In genomic region chr5:36070687-36071571, GRCh38 we compare ENCODE assay signal across 9 cellular contexts. TPM values are rescaled to one million over a fixed set of nuclear protein-coding genes. Genes with fewer than 3 reads are reported as not detected.
A peak's percentile ranks its signal among the peaks of the same experiment; 100 is the strongest.
DNase-seq lines count a peak whose midpoint lies in the region; ATAC-seq and TF ChIP-seq lines count a peak whose summit lies in the region.
"Had no signal": no experiment of that assay in that cellular context is flagged by ENCODE, and none has a peak within 500 bp of the region (broad histone marks: within the 10 kb centered on the region; RNA-seq: fewer than 3 reads in every experiment).

No MANE protein-coding gene starts in this region.

- peak; percentile 16 for DNase-seq in GM12865 (ENCODE audit: low read depth)
- peak; percentile 9 for DNase-seq in RPMI8226
- no peak for DNase-seq in memory B cell (ENCODE audit: low spot score in 2 of 2)
- no peak for DNase-seq in stimulated activated CD4-positive, alpha-beta T cell treated with anti-CD3 and anti-CD28 coated beads, Interleukin-12 subunit alpha, Interleukin-12 subunit beta, amount 100 ng/mL, for 4 hours
- DNase-seq in G401 (ENCODE audit: low spot score), result no peak
- no peak for DNase-seq in GM03348 (ENCODE audit: low spot score)
- no peak for DNase-seq in nucleus accumbens (lab: John Stamatoyannopoulos, UW)

- peak overlapping the region; percentile 9; the same call in 1 of the 2 replicates for H3K4me3 ChIP-seq in GM12865 (ENCODE audit: low read depth, low read length)

- H3K4me3 Mint-ChIP-seq in memory B cell, result peak overlapping the region; percentile 59

- peak; percentile 84 for ATAC-seq in HG02571 (IDR thresholded peaks at IDR 0.05; ENCODE audit: unreplicated experiment)
- no peak for ATAC-seq in memory B cell (ENCODE audit: low read depth)

- TF ChIP-seq CTCF in GM12865 (IDR thresholded peaks at IDR 0.05; ENCODE audit: insufficient read depth, low read depth, low read length, missing control alignments), result no peak

- in situ Hi-C loops in G401 (cut with HindIII; ENCODE audit: low sequenced_read_pairs), result no loop called here

- no peak overlapping the region for H3K27ac Mint-ChIP-seq in memory B cell

- H3K36me3 Mint-ChIP-seq in memory B cell, result no peaks in the 10 kb centered on the region

- peaks cover 17% of the 10 kb centered on the region for H3K27me3 Mint-ChIP-seq in memory B cell

- H3K4me1 Mint-ChIP-seq in memory B cell, result peaks cover 9% of the 10 kb centered on the region

- H3K9me3 Mint-ChIP-seq in memory B cell, result no peaks in the 10 kb centered on the region

RNA-seq across cellular contexts. Expression of gene UGT3A2, which starts 4.2 kb away (rescaled TPM):
- not detected in 2 replicates for total RNA-seq in G401 (2014; rRNA removed; shearing (Covaris generic))
- total RNA-seq: renal cortical epithelial cell had no signal

Comparison
In these comparisons a context has a peak if more than half of its experiments do, and no peak if none do; other contexts are left out.
1. DNase-seq: peak in GM12865 (single experiment) and RPMI8226 (single experiment); none in memory B cell (0 of 2), stimulated activated CD4-positive, alpha-beta T cell treated with anti-CD3 and anti-CD28 coated beads, Interleukin-12 subunit alpha, Interleukin-12 subunit beta, amount 100 ng/mL, for 4 hours (single experiment), G401 (single experiment), GM03348 (single experiment) and nucleus accumbens (0 of 56).